ENCODE assay signal across 8 cellular contexts in genomic region chr11:2993000-2993330, GRCh38. TPM values are rescaled to one million over a fixed set of nuclear protein-coding genes. Genes with fewer than 3 reads are reported as not detected.
DNase-seq lines count a peak whose midpoint lies in the region; ATAC-seq and TF ChIP-seq lines count a peak whose summit lies in the region.

No MANE protein-coding gene starts in this region.

- H3K36me3 ChIP-seq in Panc1 (ENCODE audit: control insufficient read depth, insufficient read depth, low read length) (no peaks in the 10 kb centered on the region; the same call in none of the 2 replicates), fibroblast of lung (ENCODE audit: control insufficient read depth, insufficient read depth, low read length) (no peaks in the 10 kb centered on the region)

- CTCF ChIA-PET in Panc1 (lab: Charles Lee) = no interaction called here

- no TSS peak for BruUV-seq in Panc1 (replicated peaks; lab: Mats Ljungman, UMichigan)

- peaks cover 33% of the 10 kb centered on the region for H3K4me1 ChIP-seq in Panc1 (ENCODE audit: control insufficient read depth, insufficient read depth, low read length)
- no peaks in the 10 kb centered on the region for H3K4me1 ChIP-seq in fibroblast of lung (ENCODE audit: control insufficient read depth, extremely low read depth, insufficient read depth, low read length)

- in situ Hi-C loops in Panc1 (cut with HindIII; ENCODE audit: low pct_unique_long_range_greater_than_20kb, low sequenced_read_pairs) = no loop called here

- H4K20me1 ChIP-seq in fibroblast of lung (ENCODE audit: control insufficient read depth, extremely low read depth, insufficient read depth, low read length) = peaks cover 1% of the 10 kb centered on the region

- no peak overlapping the region for H2AFZ ChIP-seq in fibroblast of lung (ENCODE audit: low read length)

- H3K27me3 ChIP-seq in Panc1 (ENCODE audit: control insufficient read depth, insufficient read depth, low read length) (no peaks in the 10 kb centered on the region), fibroblast of lung (ENCODE audit: control insufficient read depth, insufficient read depth, low read length) (no peaks in the 10 kb centered on the region)

- no peaks in the 10 kb centered on the region for H3K9me3 ChIP-seq in Panc1 (ENCODE audit: control insufficient read depth, insufficient read depth, low read depth, low read length)
- H3K9me3 ChIP-seq in fibroblast of lung (ENCODE audit: control insufficient read depth, insufficient read depth, low read depth, low read length) = no peaks in the 10 kb centered on the region

- H3K4me3 ChIP-seq in Panc1 (ENCODE audit: low read depth in 2 of 2, low read length in 2 of 2) = peak overlapping the region; percentile 65 to 85
- peak overlapping the region; percentile 59 to 92 (median 75) for H3K4me3 ChIP-seq in fibroblast of lung (replicated peaks in 1 of 4; ENCODE audit: control extremely low read depth in 1 of 4, insufficient read depth in 1 of 4, low read depth in 3 of 4, low read length in 4 of 4)
- peak overlapping the region; percentile 92 for H3K4me3 ChIP-seq in retinal pigment epithelial cell (ENCODE audit: low read length)

- ATAC-seq in GM18907 (IDR thresholded peaks at IDR 0.05; ENCODE audit: unreplicated experiment) (peak; percentile 4), Panc1 (peak; percentile 44), GM21390 (IDR thresholded peaks at IDR 0.05; ENCODE audit: unreplicated experiment) (no peak)

- DNase-seq in Panc1 (ENCODE audit: low read depth, low spot score) (no peak), fibroblast of lung (ENCODE audit: low read depth in 2 of 2) (no peak), retinal pigment epithelial cell (ENCODE audit: low read depth) (no peak), head of caudate nucleus (no peak), NCI-H146 treated with DMSO at 0.1 percent for 48 hours (lab: John Stamatoyannopoulos, UW; ENCODE audit: unreplicated experiment) (no peak), NCI-H2081 treated with DMSO at 0.1 percent for 48 hours (lab: John Stamatoyannopoulos, UW) (no peak)

- POLR2A ChIA-PET in Panc1 (lab: Charles Lee) = no interaction called here

- H3K27ac ChIP-seq in Panc1 (ENCODE audit: low read length) (peak overlapping the region; percentile 97), fibroblast of lung (ENCODE audit: insufficient read depth, low read length) (peak overlapping the region; percentile 45)

- intact Hi-C loops in Panc1 (cut with micrococcal nuclease; ENCODE audit: unreplicated experiment) (no loop called here), head of caudate nucleus (cut with DNase I) (loop anchor here (10.0 kb wide), 1 partner anchor 62 kb away; the partner anchor contains the start of gene CARS1)

- H3K79me2 ChIP-seq in fibroblast of lung (ENCODE audit: control insufficient read depth, insufficient read depth, low read length) = peaks cover 38% of the 10 kb centered on the region

- TF ChIP-seq CTCF in Panc1 (IDR thresholded peaks at IDR 0.05) = no peak
- no peak for TF ChIP-seq CTCF in fibroblast of lung (conservative IDR thresholded peaks at IDR 0.05 in 1 of 2, IDR thresholded peaks at IDR 0.05 in 1 of 2; ENCODE audit: low read depth in 1 of 2, low read length in 2 of 2)
- TF ChIP-seq CTCF in retinal pigment epithelial cell (conservative IDR thresholded peaks at IDR 0.05; ENCODE audit: low read depth, low read length) = no peak

- H3K4me2 ChIP-seq in fibroblast of lung (ENCODE audit: extremely low read depth, insufficient read depth, low read length) = peak overlapping the region; percentile 36

- H3K9ac ChIP-seq in fibroblast of lung (ENCODE audit: insufficient read depth, low read length) = peak overlapping the region; percentile 28

RNA-seq across cellular contexts. Expression of gene NAP1L4, which starts 0.8 kb away (rescaled TPM):
- total RNA-seq in Panc1 (2021; ENCODE audit: unreplicated experiment) = 274 TPM
- polyA plus RNA-seq in Panc1 (2012; ENCODE audit: insufficient read length) = 162 TPM
- 104 and 113 TPM in 2 replicates for total RNA-seq in fibroblast of lung
- 79.5 and 95.9 TPM in 2 replicates for polyA plus RNA-seq in fibroblast of lung
- 85.1 and 98.2 TPM in 2 replicates for polyA plus RNA-seq in fibroblast of lung (2012)
- polyA minus RNA-seq in fibroblast of lung (ENCODE audit: low replicate concordance) = 56.5 and 75.5 TPM in 2 replicates
